Comparison of ENCODE assay signal across 21 cellular contexts in genomic region chr1:85118751-85119150, GRCh38.
"Had no signal": no experiment of that assay in that cellular context is flagged by ENCODE, and none has a peak within 500 bp of the region (broad histone marks: within the 10 kb centered on the region; RNA-seq: fewer than 3 reads in every experiment).

No MANE protein-coding gene starts in this region.

- H3K4me1 ChIP-seq: gastroesophageal sphincter had no signal

- H3K9me3 ChIP-seq: gastroesophageal sphincter had no signal

- H3K27me3 ChIP-seq: gastroesophageal sphincter had no signal

- ATAC-seq: activated CD4-positive, alpha-beta T cell treated with anti-CD3 and anti-CD28 coated beads for 36 hours; esophagus mucosa; gastroesophageal sphincter; natural killer cell treated with Interleukin-12 subunit alpha and Interleukin-12 subunit beta and Interleukin-15 and Interleukin-18, amount 100 ng/mL, for 72 hours; stimulated activated naive CD8-positive, alpha-beta T cell treated with anti-CD3 and anti-CD28 coated beads, Interleukin-15, Interleukin-2, amounts not matched to agents 100 U/mL and 50 U/mL, for 24 hours; T-helper 17 cell had no signal

- H3K36me3 ChIP-seq: gastroesophageal sphincter had no signal

- H3K4me3 ChIP-seq: gastroesophageal sphincter had no signal

- H3K9me3 Mint-ChIP-seq: activated B cell treated with CpG ODN at 0.5 μM for 24 hours; activated naive CD4-positive, alpha-beta T cell treated with anti-CD3 and anti-CD28 coated beads for 36 hours; activated naive CD8-positive, alpha-beta T cell treated with anti-CD3 and anti-CD28 coated beads, Interleukin-2, amount 10 ng/mL, durations not matched to agents 7 days and 5 days; brain; natural killer cell treated with Interleukin-12 subunit alpha and Interleukin-12 subunit beta and Interleukin-15 and Interleukin-18, amount 100 ng/mL, for 72 hours had no signal

- H3K27ac Mint-ChIP-seq: activated B cell treated with CpG ODN at 0.5 μM for 24 hours; activated CD4-positive, alpha-beta T cell treated with anti-CD3 and anti-CD28 coated beads for 36 hours; activated naive CD4-positive, alpha-beta T cell treated with anti-CD3 and anti-CD28 coated beads for 36 hours; activated naive CD8-positive, alpha-beta T cell treated with anti-CD3 and anti-CD28 coated beads, Interleukin-2, amount 10 ng/mL, durations not matched to agents 7 days and 5 days; brain; natural killer cell treated with Interleukin-12 subunit alpha and Interleukin-12 subunit beta and Interleukin-15 and Interleukin-18, amount 100 ng/mL, for 72 hours; progenitor cell of endocrine pancreas; T-helper 17 cell had no signal

- H3K4me3 Mint-ChIP-seq: activated B cell treated with CpG ODN at 0.5 μM for 24 hours; activated CD4-positive, alpha-beta T cell treated with anti-CD3 and anti-CD28 coated beads for 36 hours; activated naive CD4-positive, alpha-beta T cell treated with anti-CD3 and anti-CD28 coated beads for 36 hours; activated naive CD8-positive, alpha-beta T cell treated with anti-CD3 and anti-CD28 coated beads, Interleukin-2, amount 10 ng/mL, durations not matched to agents 7 days and 5 days; brain; natural killer cell treated with Interleukin-12 subunit alpha and Interleukin-12 subunit beta and Interleukin-15 and Interleukin-18, amount 100 ng/mL, for 72 hours; T-helper 17 cell had no signal

- H3K4me1 Mint-ChIP-seq: activated B cell treated with CpG ODN at 0.5 μM for 24 hours; activated CD4-positive, alpha-beta T cell treated with anti-CD3 and anti-CD28 coated beads for 36 hours; brain; T-helper 17 cell had no signal

- DNase-seq: activated B cell treated with CpG ODN at 0.5 μM for 24 hours; activated CD4-positive, alpha-beta T cell treated with anti-CD3 and anti-CD28 coated beads for 36 hours; activated CD4-positive, alpha-beta T cell treated with anti-CD3 and anti-CD28 coated beads, Interleukin-2, amount 50 U/mL, for 48 hours; activated naive CD4-positive, alpha-beta T cell treated with anti-CD3 and anti-CD28 coated beads for 36 hours; activated naive CD8-positive, alpha-beta T cell treated with anti-CD3 and anti-CD28 coated beads, Interleukin-2, amount 10 ng/mL, durations not matched to agents 7 days and 5 days; activated T-cell treated with anti-CD3 and anti-CD28 coated beads, Interleukin-2, amount 50 U/mL, for 48 hours; effector memory CD4-positive, alpha-beta T cell; head of caudate nucleus; hypothalamus; islet precursor cell; midbrain; retina; stimulated activated CD4-positive, alpha-beta T cell treated with anti-CD3 and anti-CD28 coated beads, Interleukin-4, amount 100 ng/mL, for 24 hours; stimulated activated naive CD8-positive, alpha-beta T cell treated with anti-CD3 and anti-CD28 coated beads, Interleukin-15, Interleukin-2, amounts not matched to agents 100 U/mL and 50 U/mL, for 24 hours; SW 1271; T-helper 17 cell had no signal

- H3K36me3 Mint-ChIP-seq: activated naive CD8-positive, alpha-beta T cell treated with anti-CD3 and anti-CD28 coated beads, Interleukin-2, amount 10 ng/mL, durations not matched to agents 7 days and 5 days; brain; natural killer cell treated with Interleukin-12 subunit alpha and Interleukin-12 subunit beta and Interleukin-15 and Interleukin-18, amount 100 ng/mL, for 72 hours had no signal
